ENCODE assay signal across 27 cellular contexts in genomic region chr16:66294507-66294906, GRCh38.
"Had no signal": no experiment of that assay in that cellular context is flagged by ENCODE, and none has a peak within 500 bp of the region (broad histone marks: within the 10 kb centered on the region; RNA-seq: fewer than 3 reads in every experiment).

No MANE protein-coding gene starts in this region.

- DNase-seq: heart left ventricle; hypothalamus; immature natural killer cell; lower lobe of right lung; mammary epithelial cell; mesenchymal stem cell; nucleus accumbens; right cardiac atrium; stimulated activated CD4-positive, alpha-beta T cell treated with anti-CD3 and anti-CD28 coated beads, Interleukin-12 subunit alpha, Interleukin-12 subunit beta, amount 100 ng/mL, for 4 hours; stimulated activated CD4-positive, alpha-beta T cell treated with anti-CD3 and anti-CD28 coated beads, Interleukin-15, amount 100 ng/mL, for 24 hours; stimulated activated CD4-positive, alpha-beta T cell treated with anti-CD3 and anti-CD28 coated beads, Interleukin-2, amount 100 ng/mL, for 24 hours; stimulated activated CD4-positive, alpha-beta T cell treated with anti-CD3 and anti-CD28 coated beads, Interleukin-4, amount 100 ng/mL, for 1 hour; stimulated activated naive B cell treated with anti-CD40 and anti-IgM and Interleukin-4, amounts not matched to agents 10 μg/mL and 1 μg/mL and 100 μg/mL, for 72 hours; stimulated activated naive CD8-positive, alpha-beta T cell treated with anti-CD3 and anti-CD28 coated beads, Interleukin-15, Interleukin-2, amounts not matched to agents 100 U/mL and 50 U/mL, for 24 hours; testis; thyroid gland; transverse colon had no signal

- H3K4me3 Mint-ChIP-seq: immature natural killer cell; naive thymus-derived CD8-positive, alpha-beta T cell; nephron; neural crest cell; stimulated activated naive B cell treated with anti-CD40 and anti-IgM and Interleukin-4, amounts not matched to agents 10 μg/mL and 1 μg/mL and 100 μg/mL, for 72 hours had no signal

- H3K4me1 Mint-ChIP-seq: nephron, neural crest cell had no signal

- H3K4me1 ChIP-seq: heart left ventricle, left lung, lower lobe of right lung, pancreas, stomach, testis, thyroid gland, transverse colon, upper lobe of left lung had no signal

- H3K4me3 ChIP-seq: heart left ventricle, left lung, lower lobe of right lung, pancreas, skin epidermis, stomach, testis, thyroid gland, transverse colon, upper lobe of left lung had no signal

- H3K27me3 ChIP-seq: left lung, pancreas, testis, thyroid gland, transverse colon, upper lobe of left lung had no signal

- H3K36me3 Mint-ChIP-seq: immature natural killer cell; naive thymus-derived CD8-positive, alpha-beta T cell; stimulated activated naive B cell treated with anti-CD40 and anti-IgM and Interleukin-4, amounts not matched to agents 10 μg/mL and 1 μg/mL and 100 μg/mL, for 72 hours had no signal

- H3K27ac Mint-ChIP-seq: immature natural killer cell; naive thymus-derived CD8-positive, alpha-beta T cell; nephron; progenitor cell of endocrine pancreas; stimulated activated naive B cell treated with anti-CD40 and anti-IgM and Interleukin-4, amounts not matched to agents 10 μg/mL and 1 μg/mL and 100 μg/mL, for 72 hours had no signal

- H3K9me3 Mint-ChIP-seq: nephron, neural crest cell had no signal

- ATAC-seq: heart left ventricle; left lung; lower lobe of right lung; naive thymus-derived CD8-positive, alpha-beta T cell; pancreas; right cardiac atrium; sciatic nerve; stimulated activated naive B cell treated with anti-CD40 and anti-IgM and Interleukin-4, amounts not matched to agents 10 μg/mL and 1 μg/mL and 100 μg/mL, for 72 hours; stimulated activated naive CD8-positive, alpha-beta T cell treated with anti-CD3 and anti-CD28 coated beads, Interleukin-15, Interleukin-2, amounts not matched to agents 100 U/mL and 50 U/mL, for 24 hours had no signal

- H3K27ac ChIP-seq: heart left ventricle, left lung, lower lobe of right lung, pancreas, skin epidermis, stomach, testis, thyroid gland, transverse colon, upper lobe of left lung had no signal

- H3K9me3 ChIP-seq: left lung, lower lobe of right lung, pancreas, stomach, testis, thyroid gland, transverse colon, upper lobe of left lung had no signal

- H3K36me3 ChIP-seq: heart left ventricle, left lung, lower lobe of right lung, pancreas, stomach, thyroid gland, transverse colon, upper lobe of left lung had no signal
